1 cellular context compared by ENCODE assay signal in the genomic region with DNA sequence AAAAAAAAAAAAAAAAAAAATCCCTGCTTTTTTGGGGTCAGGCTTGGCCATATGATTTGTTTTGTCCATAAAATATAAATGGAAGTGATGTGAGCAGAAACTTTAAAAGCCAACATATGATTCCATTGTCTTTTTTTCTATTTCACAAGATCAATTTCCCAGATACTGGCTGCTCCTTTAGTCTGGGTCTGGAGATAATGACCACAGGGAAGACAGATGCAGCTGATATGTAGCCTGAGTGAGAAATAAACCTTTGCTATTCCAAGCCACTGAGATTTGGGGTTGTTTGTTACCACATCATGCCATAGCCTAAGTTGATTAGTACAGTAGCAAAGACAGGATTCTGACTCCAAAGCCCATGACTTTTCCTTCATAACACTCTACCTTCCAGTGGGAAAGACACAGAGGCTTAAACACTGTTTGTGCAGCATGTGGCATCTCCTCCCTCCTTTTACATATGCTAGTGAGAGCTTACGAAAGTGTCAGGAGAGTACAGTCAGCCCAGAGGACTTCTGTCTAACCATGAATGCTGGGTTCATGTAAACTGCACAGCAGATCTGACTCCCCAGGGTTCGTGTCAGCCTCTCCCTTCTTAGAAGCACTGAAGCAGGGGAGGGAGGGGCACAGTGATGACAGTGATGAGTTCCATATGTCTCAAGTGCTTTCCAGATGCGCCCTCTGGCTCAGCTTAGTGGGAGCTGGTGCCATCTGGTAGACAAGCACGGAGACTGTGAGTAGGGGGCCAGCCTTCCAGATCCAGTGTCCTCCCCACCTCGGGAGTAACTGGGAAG.
TF ChIP-seq lines count a peak whose summit lies in the region.

No MANE protein-coding gene starts in this region.

TF ChIP-seq in K562, 482 proteins besides CTCF, POLR2A, EP300 and RAD21 (continued from another document):
- TF ChIP-seq TEAD4 (IDR thresholded peaks at IDR 0.05; ENCODE audit: low read length) (peak; percentile 20; the same call in 1 of the 2 replicates), TEAD4 (CRISPR knock-in tag; IDR thresholded peaks at IDR 0.05; ENCODE audit: borderline replicate concordance) (no peak), PHF21A (IDR thresholded peaks at IDR 0.05; ENCODE audit: borderline replicate concordance, low read depth) (no peak), POLR2AphosphoS2 (IDR thresholded peaks at IDR 0.05; ENCODE audit: low read length) (no peak), KLF1 (tag; IDR thresholded peaks at IDR 0.05) (no peak), RCOR1 (IDR thresholded peaks at IDR 0.05; ENCODE audit: borderline replicate concordance in 1 of 2, low read depth in 2 of 2, low read length in 2 of 2) (peak in 1 of 2 experiments; percentile 64; a peak in 1 of 4 replicates), RBM17 (IDR thresholded peaks at IDR 0.05; ENCODE audit: borderline replicate concordance, low read depth, low read length) (no peak), RBBP5 (IDR thresholded peaks at IDR 0.05; ENCODE audit: borderline replicate concordance, insufficient read depth, low read length, poor library complexity, severe bottlenecking) (no peak), ESRRB (CRISPR knock-in tag; IDR thresholded peaks at IDR 0.05; ENCODE audit: borderline replicate concordance) (no peak), GATA2 (CRISPR knock-in tag; IDR thresholded peaks at IDR 0.05) (peak; percentile 15; the same call in 1 of the 2 replicates), TCF7 (IDR thresholded peaks at IDR 0.05; ENCODE audit: borderline replicate concordance) (no peak), MECOM (CRISPR knock-in tag; IDR thresholded peaks at IDR 0.05) (0 out of 2 replicates have a peak, but pooled peaks have one; percentile 50), NCOR1 (IDR thresholded peaks at IDR 0.05) (no peak), ZNF282 (CRISPR knock-in tag; IDR thresholded peaks at IDR 0.05) (no peak), RNF2 (IDR thresholded peaks at IDR 0.05) (no peak), ZNF707 (CRISPR knock-in tag; conservative IDR thresholded peaks at IDR 0.05) (no peak), SMC3 (conservative IDR thresholded peaks at IDR 0.05; ENCODE audit: insufficient read depth, low read depth, low read length) (no peak; the same call in 1 of the 2 replicates), NR2C1 (IDR thresholded peaks at IDR 0.05) (no peak), NR2C1 (tag; IDR thresholded peaks at IDR 0.05) (no peak), ZNF592 (IDR thresholded peaks at IDR 0.05) (no peak), ZNF766 (CRISPR knock-in tag; conservative IDR thresholded peaks at IDR 0.05) (peak; percentile 95), GTF2B (IDR thresholded peaks at IDR 0.05; ENCODE audit: extremely low read depth, insufficient read length) (no peak), ZC3H11A (IDR thresholded peaks at IDR 0.05; ENCODE audit: low read depth, low read length) (no peak), PYGO2 (tag; IDR thresholded peaks at IDR 0.05) (0 out of 2 replicates have a peak, but pooled peaks have one; percentile 15), MLLT1 (IDR thresholded peaks at IDR 0.05) (no peak), NEUROD1 (IDR thresholded peaks at IDR 0.05; ENCODE audit: borderline replicate concordance, low read depth, low read length, partially characterized antibody) (no peak), CBFA2T2 (conservative IDR thresholded peaks at IDR 0.05) (peak; percentile 40)
- TF ChIP-seq, protein P1, sequence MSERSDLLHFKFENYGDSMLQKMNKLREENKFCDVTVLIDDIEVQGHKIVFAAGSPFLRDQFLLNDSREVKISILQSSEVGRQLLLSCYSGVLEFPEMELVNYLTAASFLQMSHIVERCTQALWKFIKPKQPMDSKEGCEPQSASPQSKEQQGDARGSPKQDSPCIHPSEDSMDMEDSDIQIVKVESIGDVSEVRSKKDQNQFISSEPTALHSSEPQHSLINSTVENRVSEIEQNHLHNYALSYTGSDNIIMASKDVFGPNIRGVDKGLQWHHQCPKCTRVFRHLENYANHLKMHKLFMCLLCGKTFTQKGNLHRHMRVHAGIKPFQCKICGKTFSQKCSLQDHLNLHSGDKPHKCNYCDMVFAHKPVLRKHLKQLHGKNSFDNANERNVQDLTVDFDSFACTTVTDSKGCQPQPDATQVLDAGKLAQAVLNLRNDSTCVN (CRISPR knock-in tag; IDR thresholded peaks at IDR 0.05) = no peak
- TF ChIP-seq, protein P2, sequence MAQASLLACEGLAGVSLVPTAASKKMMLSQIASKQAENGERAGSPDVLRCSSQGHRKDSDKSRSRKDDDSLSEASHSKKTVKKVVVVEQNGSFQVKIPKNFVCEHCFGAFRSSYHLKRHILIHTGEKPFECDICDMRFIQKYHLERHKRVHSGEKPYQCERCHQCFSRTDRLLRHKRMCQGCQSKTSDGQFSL (CRISPR knock-in tag; IDR thresholded peaks at IDR 0.05) = no peak
- TF ChIP-seq, protein P2 (tag; IDR thresholded peaks at IDR 0.05) = no peak
- TF ChIP-seq, protein P3, sequence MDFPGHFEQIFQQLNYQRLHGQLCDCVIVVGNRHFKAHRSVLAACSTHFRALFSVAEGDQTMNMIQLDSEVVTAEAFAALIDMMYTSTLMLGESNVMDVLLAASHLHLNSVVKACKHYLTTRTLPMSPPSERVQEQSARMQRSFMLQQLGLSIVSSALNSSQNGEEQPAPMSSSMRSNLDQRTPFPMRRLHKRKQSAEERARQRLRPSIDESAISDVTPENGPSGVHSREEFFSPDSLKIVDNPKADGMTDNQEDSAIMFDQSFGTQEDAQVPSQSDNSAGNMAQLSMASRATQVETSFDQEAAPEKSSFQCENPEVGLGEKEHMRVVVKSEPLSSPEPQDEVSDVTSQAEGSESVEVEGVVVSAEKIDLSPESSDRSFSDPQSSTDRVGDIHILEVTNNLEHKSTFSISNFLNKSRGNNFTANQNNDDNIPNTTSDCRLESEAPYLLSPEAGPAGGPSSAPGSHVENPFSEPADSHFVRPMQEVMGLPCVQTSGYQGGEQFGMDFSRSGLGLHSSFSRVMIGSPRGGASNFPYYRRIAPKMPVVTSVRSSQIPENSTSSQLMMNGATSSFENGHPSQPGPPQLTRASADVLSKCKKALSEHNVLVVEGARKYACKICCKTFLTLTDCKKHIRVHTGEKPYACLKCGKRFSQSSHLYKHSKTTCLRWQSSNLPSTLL (IDR thresholded peaks at IDR 0.05) = no peak
- TF ChIP-seq, protein P4, sequence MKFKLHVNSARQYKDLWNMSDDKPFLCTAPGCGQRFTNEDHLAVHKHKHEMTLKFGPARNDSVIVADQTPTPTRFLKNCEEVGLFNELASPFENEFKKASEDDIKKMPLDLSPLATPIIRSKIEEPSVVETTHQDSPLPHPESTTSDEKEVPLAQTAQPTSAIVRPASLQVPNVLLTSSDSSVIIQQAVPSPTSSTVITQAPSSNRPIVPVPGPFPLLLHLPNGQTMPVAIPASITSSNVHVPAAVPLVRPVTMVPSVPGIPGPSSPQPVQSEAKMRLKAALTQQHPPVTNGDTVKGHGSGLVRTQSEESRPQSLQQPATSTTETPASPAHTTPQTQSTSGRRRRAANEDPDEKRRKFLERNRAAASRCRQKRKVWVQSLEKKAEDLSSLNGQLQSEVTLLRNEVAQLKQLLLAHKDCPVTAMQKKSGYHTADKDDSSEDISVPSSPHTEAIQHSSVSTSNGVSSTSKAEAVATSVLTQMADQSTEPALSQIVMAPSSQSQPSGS (CRISPR knock-in tag; IDR thresholded peaks at IDR 0.05) = no peak
- TF ChIP-seq, protein P5, sequence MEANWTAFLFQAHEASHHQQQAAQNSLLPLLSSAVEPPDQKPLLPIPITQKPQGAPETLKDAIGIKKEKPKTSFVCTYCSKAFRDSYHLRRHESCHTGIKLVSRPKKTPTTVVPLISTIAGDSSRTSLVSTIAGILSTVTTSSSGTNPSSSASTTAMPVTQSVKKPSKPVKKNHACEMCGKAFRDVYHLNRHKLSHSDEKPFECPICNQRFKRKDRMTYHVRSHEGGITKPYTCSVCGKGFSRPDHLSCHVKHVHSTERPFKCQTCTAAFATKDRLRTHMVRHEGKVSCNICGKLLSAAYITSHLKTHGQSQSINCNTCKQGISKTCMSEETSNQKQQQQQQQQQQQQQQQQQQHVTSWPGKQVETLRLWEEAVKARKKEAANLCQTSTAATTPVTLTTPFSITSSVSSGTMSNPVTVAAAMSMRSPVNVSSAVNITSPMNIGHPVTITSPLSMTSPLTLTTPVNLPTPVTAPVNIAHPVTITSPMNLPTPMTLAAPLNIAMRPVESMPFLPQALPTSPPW (CRISPR knock-in tag; IDR thresholded peaks at IDR 0.05) = peak; percentile 45; the same call in 1 of the 2 replicates
TF ChIP-seq in K562: peak in this region for 19.
